18 cellular contexts compared by ENCODE assay signal in the genomic region with DNA sequence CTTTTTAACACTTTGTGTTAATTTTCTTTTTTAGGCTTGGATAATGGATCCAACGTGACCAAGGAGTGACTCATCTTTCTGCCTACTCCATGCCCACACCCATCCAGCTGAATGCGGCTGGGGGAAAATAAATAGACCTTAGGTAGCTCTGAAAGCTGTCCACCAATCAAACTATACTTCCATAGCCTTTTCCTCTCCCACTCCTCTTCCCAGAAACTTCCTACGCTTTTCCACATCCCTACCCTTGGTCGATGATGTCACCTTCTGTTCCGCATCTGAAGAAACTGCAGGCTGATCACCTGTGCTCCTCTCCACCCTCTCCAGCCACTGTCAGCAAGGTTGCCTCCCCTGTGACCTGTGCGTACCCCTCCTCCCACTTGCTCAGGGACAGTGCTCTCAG.
DNase-seq lines count a peak whose midpoint lies in the region.
"Had no signal": no experiment of that assay in that cellular context is flagged by ENCODE, and none has a peak within 500 bp of the region (broad histone marks: within the 10 kb centered on the region; RNA-seq: fewer than 3 reads in every experiment).

No MANE protein-coding gene starts in this region.

- H3K14ac ChIP-seq in trophoblast cell (ENCODE audit: low read length): no peak overlapping the region

- H4K12ac ChIP-seq in trophoblast cell (ENCODE audit: low read depth, low read length): no peak overlapping the region

- peaks cover 0 to 2% of the 10 kb centered on the region in 2 experiments for H3K4me1 ChIP-seq in trophoblast cell (ENCODE audit: control insufficient read depth in 1 of 2, insufficient read depth in 2 of 2, low read length in 2 of 2)
- H3K4me1 ChIP-seq: esophagus muscularis mucosa had no signal

- peak; percentile 15 for DNase-seq in EL
- peak; percentile 23 for DNase-seq in M059J (ENCODE audit: low read depth)
- DNase-seq in dermis blood vessel endothelial cell: peak; percentile 11
- peak; percentile 60 for DNase-seq in myocyte (ENCODE audit: low read depth)
- DNase-seq in trophoblast cell: no peak
- DNase-seq in NCI-H2029 treated with DMSO at 0.1 percent for 48 hours (lab: John Stamatoyannopoulos, UW): no peak
- DNase-seq in NCI-H1048 (lab: John Stamatoyannopoulos, UW): no peak
- no peak for DNase-seq in hippocampal formation (lab: John Stamatoyannopoulos, UW)
- DNase-seq: activated CD4-positive, CD25-positive, alpha-beta regulatory T cell; activated CD8-positive, alpha-beta memory T cell treated with anti-CD3 and anti-CD28 coated beads for 24 hours; brain microvascular endothelial cell; islet precursor cell; KBM-7; NCI-H1105 had no signal

- H3K79me1 ChIP-seq in trophoblast cell (ENCODE audit: low read length): no peaks in the 10 kb centered on the region

- H3K4me2 ChIP-seq in trophoblast cell (ENCODE audit: low read length): no peak overlapping the region
- H3K4me2 ChIP-seq: hepatocyte had no signal

- H2BK5ac ChIP-seq in trophoblast cell (ENCODE audit: low read depth, low read length, poor library complexity): no peak overlapping the region

- no peak overlapping the region for H3K27ac ChIP-seq in trophoblast cell (ENCODE audit: low read depth, low read length)
- H3K27ac ChIP-seq: brain microvascular endothelial cell, esophagus muscularis mucosa, hepatocyte, SJSA1, thoracic aorta had no signal

- no peak overlapping the region for H3K4ac ChIP-seq in trophoblast cell (ENCODE audit: low read depth, low read length)

- H4K91ac ChIP-seq in trophoblast cell (ENCODE audit: low read depth, low read length): no peak overlapping the region

- no peak overlapping the region for H3K4me3 ChIP-seq in trophoblast cell (ENCODE audit: low read depth, low read length)
- H3K4me3 ChIP-seq: esophagus muscularis mucosa, hepatocyte, SJSA1, thoracic aorta had no signal

- no peak overlapping the region for H3K23ac ChIP-seq in trophoblast cell (ENCODE audit: low read length)

- WGBS in trophoblast cell (ENCODE audit: extremely low coverage, insufficient coverage, insufficient read length): no CpG with 5 or more reads among the region's 6 CpGs

- H3K79me2 ChIP-seq in trophoblast cell (ENCODE audit: control insufficient read depth, insufficient read depth, low read length, poor library complexity): no peaks in the 10 kb centered on the region
- H3K79me2 ChIP-seq: hepatocyte had no signal

- H4K8ac ChIP-seq in trophoblast cell (ENCODE audit: low read depth, low read length): no peak overlapping the region

- no peak overlapping the region for H3K9ac ChIP-seq in trophoblast cell (ENCODE audit: low read length)

- no peaks in the 10 kb centered on the region for H3K36me3 ChIP-seq in trophoblast cell (ENCODE audit: control insufficient read depth in 1 of 2, insufficient read depth in 2 of 2, low read length in 2 of 2)
- H3K36me3 ChIP-seq: brain microvascular endothelial cell, esophagus muscularis mucosa, SJSA1, thoracic aorta had no signal

- H3K9me3 ChIP-seq in trophoblast cell (ENCODE audit: insufficient read depth, low read depth, low read length): no peaks in the 10 kb centered on the region
- H3K9me3 ChIP-seq: SJSA1 had no signal

- no peak overlapping the region for H2AK5ac ChIP-seq in trophoblast cell (ENCODE audit: low read length)

- no peaks in the 10 kb centered on the region for H3K27me3 ChIP-seq in trophoblast cell (ENCODE audit: insufficient read depth, low read length)
- H3K27me3 ChIP-seq: brain microvascular endothelial cell, esophagus muscularis mucosa, hepatocyte, SJSA1 had no signal

- H2AFZ ChIP-seq in trophoblast cell (ENCODE audit: insufficient read depth, low read length, poor library complexity): no peak overlapping the region
- H2AFZ ChIP-seq: hepatocyte had no signal

- no peak overlapping the region for H3K18ac ChIP-seq in trophoblast cell (ENCODE audit: low read length)

- H2BK120ac ChIP-seq in trophoblast cell (ENCODE audit: insufficient read depth, low read length, poor library complexity): no peak overlapping the region

- no peak overlapping the region for H2BK12ac ChIP-seq in trophoblast cell (ENCODE audit: low read length)

Comparison
In these comparisons a context has a peak if more than half of its experiments do, and no peak if none do; other contexts are left out.
1. DNase-seq: peak in EL (single experiment), M059J (single experiment), dermis blood vessel endothelial cell (single experiment) and myocyte (single experiment); none in trophoblast cell (0 of 2), NCI-H2029 treated with DMSO at 0.1 percent for 48 hours (single experiment), NCI-H1048 (single experiment) and hippocampal formation (0 of 2).